ENCODE assay signal across 10 cellular contexts in genomic region chr14:38210587-38211257, GRCh38. TPM values are rescaled to one million over a fixed set of nuclear protein-coding genes. Genes with fewer than 3 reads are reported as not detected.
DNase-seq lines count a peak whose midpoint lies in the region; ATAC-seq and TF ChIP-seq lines count a peak whose summit lies in the region.
"Had no signal": no experiment of that assay in that cellular context is flagged by ENCODE, and none has a peak within 500 bp of the region (broad histone marks: within the 10 kb centered on the region; RNA-seq: fewer than 3 reads in every experiment).

No MANE protein-coding gene starts in this region.

- H3K36me3 Mint-ChIP-seq in activated CD8-positive, alpha-beta memory T cell treated with anti-CD3 and anti-CD28 coated beads, Interleukin-2, amount 10 ng/mL, durations not matched to agents 7 days and 5 days = peaks cover 3% of the 10 kb centered on the region

- H3K14ac ChIP-seq in neuronal stem cell (ENCODE audit: low read length) = no peak overlapping the region

- TF ChIP-seq CTCF in WI38 (IDR thresholded peaks at IDR 0.05; ENCODE audit: low read depth, low read length) = peak; percentile 64

- H3K9ac ChIP-seq in neuronal stem cell (ENCODE audit: low read depth, low read length, poor library complexity) = peak overlapping the region; percentile 34

- no peak overlapping the region for H3K4ac ChIP-seq in neuronal stem cell (ENCODE audit: low read length)

- no peak overlapping the region for H2BK120ac ChIP-seq in neuronal stem cell (ENCODE audit: low read depth, low read length)

- peak overlapping the region; percentile 54 for H3K4me2 ChIP-seq in neuronal stem cell (ENCODE audit: insufficient read depth, low read length, poor library complexity, severe bottlenecking)

- peak overlapping the region; percentile 29 for H3K23ac ChIP-seq in neuronal stem cell (ENCODE audit: low read depth, low read length, poor library complexity)

- CTCF ChIA-PET in activated CD8-positive, alpha-beta memory T cell treated with anti-CD3 and anti-CD28 coated beads, Interleukin-2, amount 10 ng/mL, durations not matched to agents 7 days and 5 days (lab: Charles Lee) = no interaction called here

- H3K4me1 ChIP-seq in neuronal stem cell (ENCODE audit: control insufficient read depth in 2 of 2, insufficient read depth in 1 of 2, low read depth in 1 of 2, low read length in 2 of 2) = peaks cover 0 to 16% of the 10 kb centered on the region in 2 donors

- no peak overlapping the region for H2BK5ac ChIP-seq in neuronal stem cell (ENCODE audit: low read length)

- H2AFZ ChIP-seq in neuronal stem cell (ENCODE audit: low read length) = no peak overlapping the region

- H2BK12ac ChIP-seq in neuronal stem cell (ENCODE audit: low read length) = no peak overlapping the region

- peaks cover 3% of the 10 kb centered on the region for H3K9me3 Mint-ChIP-seq in activated CD8-positive, alpha-beta memory T cell treated with anti-CD3 and anti-CD28 coated beads, Interleukin-2, amount 10 ng/mL, durations not matched to agents 7 days and 5 days (ENCODE audit: low read depth)

- peak overlapping the region; percentile 46 for H3K18ac ChIP-seq in neuronal stem cell (ENCODE audit: low read length)

- intact Hi-C loops in Right ventricle myocardium superior (cut with DNase I) = no loop called here

- H3K27ac ChIP-seq in neuronal stem cell (replicated peaks; ENCODE audit: low read length) = no peak overlapping the region

- H3K79me1 ChIP-seq in neuronal stem cell (ENCODE audit: low read depth, low read length) = no peaks in the 10 kb centered on the region

- H3K9me3 ChIP-seq in neuronal stem cell (replicated peaks in 1 of 2; ENCODE audit: control insufficient read depth in 2 of 2, insufficient read depth in 1 of 2, low read depth in 1 of 2, low read length in 2 of 2) = peaks cover 4 to 15% of the 10 kb centered on the region in 2 donors

- H3K4me3 ChIP-seq in WI38 (ENCODE audit: low read depth, low read length) (peak overlapping the region; percentile 65), neuronal stem cell (ENCODE audit: low read length in 2 of 2) (no peak overlapping the region)

- H2AK5ac ChIP-seq in neuronal stem cell (ENCODE audit: low read depth, low read length) = no peak overlapping the region

- H3K27me3 Mint-ChIP-seq in activated CD8-positive, alpha-beta memory T cell treated with anti-CD3 and anti-CD28 coated beads, Interleukin-2, amount 10 ng/mL, durations not matched to agents 7 days and 5 days = peaks cover 72% of the 10 kb centered on the region

- H3K27ac Mint-ChIP-seq in activated CD8-positive, alpha-beta memory T cell treated with anti-CD3 and anti-CD28 coated beads, Interleukin-2, amount 10 ng/mL, durations not matched to agents 7 days and 5 days = no peak overlapping the region

- ATAC-seq in Right ventricle myocardium superior (ENCODE audit: poor library complexity) (peak; percentile 60), HG03045 (IDR thresholded peaks at IDR 0.05; ENCODE audit: unreplicated experiment) (no peak), HG02884 (IDR thresholded peaks at IDR 0.05; ENCODE audit: unreplicated experiment) (no peak)
- ATAC-seq in activated CD8-positive, alpha-beta memory T cell treated with anti-CD3 and anti-CD28 coated beads, Interleukin-2, amount 10 ng/mL, durations not matched to agents 7 days and 5 days = no peak

- no peak overlapping the region for H4K91ac ChIP-seq in neuronal stem cell (ENCODE audit: low read depth, low read length, poor library complexity)

- H2BK15ac ChIP-seq in neuronal stem cell (ENCODE audit: low read length) = no peak overlapping the region

- H3K27me3 ChIP-seq in neuronal stem cell (ENCODE audit: control insufficient read depth in 3 of 3, insufficient read depth in 3 of 3, low read depth in 1 of 3, low read length in 3 of 3) = peaks cover 27 to 70% (median 51%) of the 10 kb centered on the region in 3 experiments

- WGBS in neuronal stem cell (ENCODE audit: extremely low coverage in 2 of 2, insufficient read length in 2 of 2, insufficient replicate concordance in 1 of 2), 2 donors = no CpG with 5 or more reads among the region's 33 CpGs

- H4K8ac ChIP-seq in neuronal stem cell (ENCODE audit: low read depth, low read length) = no peak overlapping the region

- peaks cover 7% of the 10 kb centered on the region for H3K4me1 Mint-ChIP-seq in activated CD8-positive, alpha-beta memory T cell treated with anti-CD3 and anti-CD28 coated beads, Interleukin-2, amount 10 ng/mL, durations not matched to agents 7 days and 5 days

- DNase-seq in AG08396 (ENCODE audit: low spot score) = peak; percentile 69
- peak; percentile 52 for DNase-seq in Right ventricle myocardium superior
- peak; percentile 18 for DNase-seq in neuronal stem cell (ENCODE audit: low spot score)
- no peak for DNase-seq in activated CD8-positive, alpha-beta memory T cell treated with anti-CD3 and anti-CD28 coated beads, Interleukin-2, amount 10 ng/mL, durations not matched to agents 7 days and 5 days
- DNase-seq in mesenteric fat pad (ENCODE audit: low spot score) = no peak
- DNase-seq: DMS153; stimulated activated CD4-positive, alpha-beta T cell treated with anti-CD3 and anti-CD28 coated beads, Interleukin-1b, Interleukin-23, amount 100 ng/mL, for 48 hours had no signal

- no peaks in the 10 kb centered on the region for H3K36me3 ChIP-seq in neuronal stem cell (replicated peaks in 1 of 2; ENCODE audit: control insufficient read depth in 2 of 2, insufficient read depth in 2 of 2, low read length in 2 of 2)

- no peak overlapping the region for H3K4me3 Mint-ChIP-seq in activated CD8-positive, alpha-beta memory T cell treated with anti-CD3 and anti-CD28 coated beads, Interleukin-2, amount 10 ng/mL, durations not matched to agents 7 days and 5 days

RNA-seq across cellular contexts. Expression of gene SSTR1, which starts 3.0 kb away (rescaled TPM):
- total RNA-seq in Right ventricle myocardium superior (0.43 TPM), mesenteric fat pad (0.29 TPM)
- polyA plus RNA-seq in neuronal stem cell (2013, experiment 1 of 2) = 0.01 TPM
- polyA plus RNA-seq in neuronal stem cell (2013, experiment 2 of 2) = not detected
- total RNA-seq in activated CD8-positive, alpha-beta memory T cell treated with anti-CD3 and anti-CD28 coated beads, Interleukin-2, amount 10 ng/mL, durations not matched to agents 7 days and 5 days = not detected

RNA-seq across cellular contexts. Expression of gene CLEC14A, which starts 45.2 kb away (rescaled TPM):
- total RNA-seq in Right ventricle myocardium superior (28.8 TPM), mesenteric fat pad (35.6 TPM)
- 0.11 TPM for polyA plus RNA-seq in neuronal stem cell (2013, experiment 1 of 2)
- 0.11 TPM for polyA plus RNA-seq in neuronal stem cell (2013, experiment 2 of 2)
- not detected for total RNA-seq in activated CD8-positive, alpha-beta memory T cell treated with anti-CD3 and anti-CD28 coated beads, Interleukin-2, amount 10 ng/mL, durations not matched to agents 7 days and 5 days

Comparison
In these comparisons a context has a peak if more than half of its experiments do, and no peak if none do; other contexts are left out.
1. DNase-seq: peak in AG08396 (single experiment), Right ventricle myocardium superior (single experiment) and neuronal stem cell (single experiment); none in activated CD8-positive, alpha-beta memory T cell treated with anti-CD3 and anti-CD28 coated beads, Interleukin-2, amount 10 ng/mL, durations not matched to agents 7 days and 5 days (single experiment) and mesenteric fat pad (single experiment).
2. RNA of gene CLEC14A, which starts 45.2 kb away (total RNA-seq): 35.6 TPM in mesenteric fat pad (single experiment) and 28.8 TPM in Right ventricle myocardium superior (single experiment); not detected in activated CD8-positive, alpha-beta memory T cell treated with anti-CD3 and anti-CD28 coated beads, Interleukin-2, amount 10 ng/mL, durations not matched to agents 7 days and 5 days; every median in the first group is over 10 times any median in the second.